Comparison of ENCODE assay signal across 19 cellular contexts in genomic region chr16:24348511-24349290, GRCh38.
DNase-seq lines count a peak whose midpoint lies in the region; ATAC-seq and TF ChIP-seq lines count a peak whose summit lies in the region.
"Had no signal": no experiment of that assay in that cellular context is flagged by ENCODE, and none has a peak within 500 bp of the region (broad histone marks: within the 10 kb centered on the region; RNA-seq: fewer than 3 reads in every experiment).

No MANE protein-coding gene starts in this region.

- H3K4me3 ChIP-seq in neural progenitor cell (no peak overlapping the region), ascending aorta (no peak overlapping the region)
- H3K4me3 ChIP-seq: MG63 had no signal

- no peak overlapping the region for H2AK5ac ChIP-seq in H9 (ENCODE audit: insufficient read length, low read length)

- no peak overlapping the region for H2BK120ac ChIP-seq in H9 (ENCODE audit: low read depth, low read length, poor library complexity, severe bottlenecking)

- H4K20me1 ChIP-seq in H9 (ENCODE audit: control insufficient read depth, insufficient read depth, insufficient read length) (no peaks in the 10 kb centered on the region), neural progenitor cell (ENCODE audit: low read depth) (no peaks in the 10 kb centered on the region)

- no peak overlapping the region for H3K9ac ChIP-seq in H9 (ENCODE audit: extremely low read depth, insufficient read length, low read length)
- H3K9ac ChIP-seq in neural progenitor cell = no peak overlapping the region

- no peak overlapping the region for H2BK12ac ChIP-seq in H9 (ENCODE audit: insufficient read length, low read depth, low read length)

- 0 out of 2 replicates have a peak overlapping the region, but pooled peaks have one; percentile 4 for H3K14ac ChIP-seq in H9 (ENCODE audit: insufficient read depth, low read length)

- H3K79me2 ChIP-seq in H9 (ENCODE audit: insufficient read depth, low read length) = no peaks in the 10 kb centered on the region
- H3K79me2 ChIP-seq in neural progenitor cell (ENCODE audit: low read depth) = no peaks in the 10 kb centered on the region

- H3K18ac ChIP-seq in H9 (ENCODE audit: insufficient read length, low read depth, low read length) = peak overlapping the region; percentile 46

- H3K56ac ChIP-seq in H9 (ENCODE audit: insufficient read length, low read depth, low read length) = no peak overlapping the region

- WGBS in H9 (ENCODE audit: extremely low coverage, insufficient read length, low lambda C conversion rate) = no CpG with 5 or more reads among the region's 9 CpGs

- no peak overlapping the region for H2BK15ac ChIP-seq in H9 (ENCODE audit: low read depth, low read length)

- H3K36me3 ChIP-seq in neural progenitor cell (no peaks in the 10 kb centered on the region), ascending aorta (no peaks in the 10 kb centered on the region)
- H3K36me3 ChIP-seq: MG63 had no signal

- no peaks in the 10 kb centered on the region for H3K36me3 Mint-ChIP-seq in H9 (ENCODE audit: insufficient read depth in 1 of 3, low read depth in 3 of 3)
- no peaks in the 10 kb centered on the region for H3K36me3 Mint-ChIP-seq in WTC11
- no peaks in the 10 kb centered on the region for H3K36me3 Mint-ChIP-seq in neural progenitor cell
- H3K36me3 Mint-ChIP-seq: CD8-positive, alpha-beta memory T cell had no signal

- H3K9me3 ChIP-seq in H9 (ENCODE audit: control insufficient read depth, low read depth, low read length) (no peaks in the 10 kb centered on the region), neural progenitor cell (ENCODE audit: low read depth) (no peaks in the 10 kb centered on the region), ascending aorta (no peaks in the 10 kb centered on the region)
- H3K9me3 ChIP-seq: MG63 had no signal

- no peak overlapping the region for H2BK5ac ChIP-seq in H9 (ENCODE audit: insufficient read length, low read length)

- no peak overlapping the region for H2BK20ac ChIP-seq in H9 (ENCODE audit: low read depth, low read length, poor library complexity, severe bottlenecking)

- H2AFZ ChIP-seq in H9 (ENCODE audit: low read length) (no peak overlapping the region), neural progenitor cell (replicated peaks) (no peak overlapping the region)

- no peak overlapping the region for H3K27ac ChIP-seq in H9 (ENCODE audit: insufficient read length, low read depth, low read length)
- no peak overlapping the region for H3K27ac ChIP-seq in neural progenitor cell
- no peak overlapping the region for H3K27ac ChIP-seq in ascending aorta

- H3K4me3 Mint-ChIP-seq in H9 (no peak overlapping the region), WTC11 (no peak overlapping the region), neural progenitor cell (no peak overlapping the region)
- H3K4me3 Mint-ChIP-seq: CD8-positive, alpha-beta memory T cell; HFFc6 had no signal

- H4K5ac ChIP-seq in H9 (ENCODE audit: insufficient read length, low read depth, low read length) = no peak overlapping the region

- ATAC-seq in WTC11 = peak; percentile 88
- no peak for ATAC-seq in HG02759 (IDR thresholded peaks at IDR 0.05; ENCODE audit: unreplicated experiment)
- ATAC-seq: Right ventricle myocardium inferior had no signal

- H3K4me1 ChIP-seq in H9 (ENCODE audit: insufficient read depth, low read length) (peaks cover 22% of the 10 kb centered on the region), neural progenitor cell (peaks cover 29% of the 10 kb centered on the region), ascending aorta (no peaks in the 10 kb centered on the region)

- no peaks in the 10 kb centered on the region for H3K23me2 ChIP-seq in H9 (ENCODE audit: insufficient read length, low read depth, low read length, poor library complexity, severe bottlenecking)

- DNase-seq in H9 (peak; percentile 52), WTC11 (ENCODE audit: low spot score) (peak; percentile 15), iPS DF 19.7 (ENCODE audit: low read depth, low spot score) (peak; percentile 47), neural progenitor cell (ENCODE audit: low spot score) (peak; percentile 54), ascending aorta (ENCODE audit: low spot score in 2 of 2) (no peak), NCI-H128 (lab: John Stamatoyannopoulos, UW; ENCODE audit: unreplicated experiment) (no peak)
- DNase-seq: ACHN; C1 segment of cervical spinal cord; CD8-positive, alpha-beta memory T cell; HFFc6; Kasumi-1; MG63; NCI-H1092 treated with DMSO at 0.1 percent for 48 hours; NCI-H1694; NCI-H2081 treated with DMSO at 0.1 percent for 48 hours; NCI-H748 treated with DMSO at 0.1 percent for 48 hours; NK-92 treated with Interleukin-12 subunit alpha and Interleukin-12 subunit beta, amount 100 ng/mL, for 24 hours had no signal

- H3K4me1 Mint-ChIP-seq in H9 (peaks cover 50 to 60% of the 10 kb centered on the region in 2 experiments), WTC11 (peaks cover 54% of the 10 kb centered on the region), neural progenitor cell (peaks cover 2% of the 10 kb centered on the region)
- H3K4me1 Mint-ChIP-seq: CD8-positive, alpha-beta memory T cell had no signal

- no peak overlapping the region for H4K8ac ChIP-seq in H9 (replicated peaks; ENCODE audit: insufficient read length, low read depth, low read length)

- H3K27me3 Mint-ChIP-seq in H9 (ENCODE audit: low read depth) (no peaks in the 10 kb centered on the region), WTC11 (ENCODE audit: low read depth) (peaks cover 8% of the 10 kb centered on the region; the same call in 1 of the 2 replicates), neural progenitor cell (ENCODE audit: insufficient read depth, low read depth) (no peaks in the 10 kb centered on the region)

- H3K27me3 ChIP-seq in H9 (ENCODE audit: insufficient read depth, low read length) = no peaks in the 10 kb centered on the region
- no peaks in the 10 kb centered on the region for H3K27me3 ChIP-seq in neural progenitor cell
- no peaks in the 10 kb centered on the region for H3K27me3 ChIP-seq in ascending aorta
- H3K27me3 ChIP-seq: MG63 had no signal

- intact Hi-C loops in ascending aorta (cut with DNase I) = no loop called here

- H3K27ac Mint-ChIP-seq in H9 (peak overlapping the region in 2 of 3 experiments; percentile 30 to 83; a peak in 5 of 7 replicates), WTC11 (no peak overlapping the region), neural progenitor cell (no peak overlapping the region)
- H3K27ac Mint-ChIP-seq: CD8-positive, alpha-beta memory T cell; HFFc6 had no signal

- no peaks in the 10 kb centered on the region for H3K79me1 ChIP-seq in H9 (ENCODE audit: insufficient read depth, low read depth, low read length, poor library complexity, severe bottlenecking)

- H3K4me2 ChIP-seq in H9 (ENCODE audit: insufficient read depth, insufficient read length, low read length) = no peak overlapping the region
- peak overlapping the region; percentile 19 for H3K4me2 ChIP-seq in neural progenitor cell

- CTCF ChIA-PET in WTC11 (lab: Charles Lee) = interaction anchor here (1.1 to 1.3 kb wide), 3 partner anchors 96 to 303 kb away, joined by 3 to 7 read pairs (median 6); no protein-coding TSS in a partner anchor

- H4K91ac ChIP-seq in H9 (ENCODE audit: insufficient read length, low read depth, low read length) = no peak overlapping the region

- H3F3A ChIP-seq in neural progenitor cell (ENCODE audit: low read depth) = peaks cover 7% of the 10 kb centered on the region

- TF ChIP-seq CTCF in H9 (conservative IDR thresholded peaks at IDR 0.05) (no peak), WTC11 (IDR thresholded peaks at IDR 0.05) (no peak), neural progenitor cell (IDR thresholded peaks at IDR 0.05) (no peak), ascending aorta (IDR thresholded peaks at IDR 0.05) (no peak)

- no peak overlapping the region for H3T11ph ChIP-seq in H9 (ENCODE audit: low read length)

- POLR2A ChIA-PET in WTC11 (lab: Charles Lee) = no interaction called here

- H3K4ac ChIP-seq in H9 (ENCODE audit: low read depth, low read length) = no peak overlapping the region

- H3K23ac ChIP-seq in H9 (ENCODE audit: insufficient read length, low read depth, low read length) = no peak overlapping the region

- H3K9me3 Mint-ChIP-seq in H9 (no peaks in the 10 kb centered on the region; a peak in 1 of 5 replicates), WTC11 (no peaks in the 10 kb centered on the region), neural progenitor cell (no peaks in the 10 kb centered on the region)

TF ChIP-seq in WTC11, 78 proteins besides CTCF, POLR2A, EP300 and RAD21 (continues in another document):
- no peak for TF ChIP-seq PRDM15 (CRISPR knock-in tag; IDR thresholded peaks at IDR 0.05)

Comparison
In these comparisons a context has a peak if more than half of its experiments do, and no peak if none do; other contexts are left out.
1. DNase-seq: peak in H9 (single experiment), WTC11 (single experiment), iPS DF 19.7 (single experiment) and neural progenitor cell (single experiment); none in ascending aorta (0 of 2) and NCI-H128 (single experiment).
2. H3K27ac Mint-ChIP-seq: peak in H9 (2 of 3); none in WTC11 (single experiment) and neural progenitor cell (single experiment).